Comparison of ENCODE assay signal across 22 cellular contexts in the genomic region with DNA sequence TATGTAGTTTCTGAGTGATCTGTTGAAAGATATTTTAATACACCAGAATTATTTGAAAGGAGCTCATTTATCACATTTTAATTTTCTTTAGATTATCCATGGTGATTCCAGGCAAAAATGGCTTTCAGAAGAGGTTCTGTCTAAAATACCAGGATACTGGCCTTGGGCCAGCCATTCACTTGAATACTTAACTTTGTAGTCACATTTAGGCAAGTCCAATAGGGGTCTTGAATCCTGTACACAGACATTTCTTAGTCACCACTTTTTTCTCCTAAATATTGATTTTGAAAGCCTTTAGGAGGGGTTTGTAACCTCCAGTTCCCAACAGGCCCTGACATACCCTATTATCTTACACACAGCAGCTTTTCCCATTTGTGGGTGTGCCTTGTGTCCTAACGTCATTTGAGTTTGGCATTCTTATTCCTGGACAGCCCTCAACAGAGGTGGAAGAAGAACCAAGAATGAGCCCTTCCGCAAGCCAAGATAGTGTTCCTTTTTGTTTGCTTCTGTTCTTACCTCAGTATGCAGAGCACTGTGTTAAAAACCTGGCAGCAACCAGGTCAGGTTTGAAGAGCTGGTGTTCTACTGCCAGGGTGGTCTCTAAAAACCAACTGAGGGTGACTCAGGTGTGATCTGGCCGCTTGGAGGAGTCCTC. TPM values are rescaled to one million over a fixed set of nuclear protein-coding genes. Genes with fewer than 3 reads are reported as not detected.
DNase-seq lines count a peak whose midpoint lies in the region; ATAC-seq and TF ChIP-seq lines count a peak whose summit lies in the region.
"Had no signal": no experiment of that assay in that cellular context is flagged by ENCODE, and none has a peak within 500 bp of the region (broad histone marks: within the 10 kb centered on the region; RNA-seq: fewer than 3 reads in every experiment).

No MANE protein-coding gene starts in this region.

- peak overlapping the region; percentile 34 for H3K27ac ChIP-seq in SJSA1
- H3K27ac ChIP-seq in gastrocnemius medialis = peak overlapping the region; percentile 11 to 32 (median 21)
- H3K27ac ChIP-seq: cardiac muscle cell, dorsolateral prefrontal cortex, parathyroid adenoma, skin epidermis had no signal

- TF ChIP-seq POLR2A in gastrocnemius medialis (IDR thresholded peaks at IDR 0.05) = no peak

- peaks cover 5 to 26% (median 15%) of the 10 kb centered on the region in 3 donors for H3K36me3 Mint-ChIP-seq in naive thymus-derived CD8-positive, alpha-beta T cell

- intact Hi-C loops in gastrocnemius medialis (cut with DNase I; ENCODE audit: low total_unique reads) = loop anchor here (5.0 to 10.0 kb wide), 3 partner anchors 78 to 265 kb away; partner anchors contain the start of gene CCT8

- ATAC-seq in gastrocnemius medialis = no peak
- no peak for ATAC-seq in HG02642 (IDR thresholded peaks at IDR 0.05; ENCODE audit: poor library complexity, unreplicated experiment)
- ATAC-seq in naive thymus-derived CD8-positive, alpha-beta T cell = no peak
- ATAC-seq: activated CD8-positive, alpha-beta T cell treated with anti-CD3 and anti-CD28 coated beads, Interleukin-2, amount 10 ng/mL, durations not matched to agents 7 days and 5 days; activated T-cell treated with anti-CD3 and anti-CD28 coated beads, Interleukin-2, amount 50 U/mL, for 72 hours; naive thymus-derived CD4-positive, alpha-beta T cell had no signal

- H3K4me1 ChIP-seq in SJSA1 (replicated peaks) (peaks cover 32% of the 10 kb centered on the region), gastrocnemius medialis (peaks cover 70 to 76% of the 10 kb centered on the region in 2 donors)
- H3K4me1 ChIP-seq: HAP-1, parathyroid adenoma had no signal

- no peak for TF ChIP-seq CTCF in fibroblast of mammary gland (conservative IDR thresholded peaks at IDR 0.05; ENCODE audit: control insufficient read depth, insufficient read depth, low read depth, low read length)
- no peak for TF ChIP-seq CTCF in gastrocnemius medialis (IDR thresholded peaks at IDR 0.05 in 4 of 5, conservative IDR thresholded peaks at IDR 0.05 in 1 of 5)

- no peak overlapping the region for H3K4me3 Mint-ChIP-seq in naive thymus-derived CD8-positive, alpha-beta T cell
- H3K4me3 Mint-ChIP-seq: activated B cell treated with CpG ODN at 0.5 μM for 24 hours; activated CD8-positive, alpha-beta T cell treated with anti-CD3 and anti-CD28 coated beads, Interleukin-2, amount 10 ng/mL, durations not matched to agents 7 days and 5 days; activated naive CD8-positive, alpha-beta T cell; activated T-cell treated with anti-CD3 and anti-CD28 coated beads, Interleukin-2, amount 50 U/mL, for 72 hours; naive thymus-derived CD4-positive, alpha-beta T cell had no signal

- H3K36me3 ChIP-seq in SJSA1 = no peaks in the 10 kb centered on the region
- H3K36me3 ChIP-seq in gastrocnemius medialis = no peaks in the 10 kb centered on the region
- H3K36me3 ChIP-seq: cardiac muscle cell, HAP-1 had no signal

- H3K27ac Mint-ChIP-seq in naive thymus-derived CD8-positive, alpha-beta T cell = no peak overlapping the region
- H3K27ac Mint-ChIP-seq: activated B cell treated with CpG ODN at 0.5 μM for 24 hours; activated CD8-positive, alpha-beta T cell treated with anti-CD3 and anti-CD28 coated beads, Interleukin-2, amount 10 ng/mL, durations not matched to agents 7 days and 5 days; activated naive CD8-positive, alpha-beta T cell; activated T-cell treated with anti-CD3 and anti-CD28 coated beads, Interleukin-2, amount 50 U/mL, for 72 hours; naive thymus-derived CD4-positive, alpha-beta T cell had no signal

- in situ Hi-C loops in gastrocnemius medialis (cut with MboI; ENCODE audit: low sequenced_read_pairs in 4 of 4) = loop anchor here in 1 of 4 donors (25.0 kb wide), 1 partner anchor 137 kb away; the partner anchor contains the start of gene BACH1

- H3K27me3 Mint-ChIP-seq in naive thymus-derived CD8-positive, alpha-beta T cell = peaks cover 0 to 6% (median 0%) of the 10 kb centered on the region in 5 donors
- H3K27me3 Mint-ChIP-seq: activated B cell treated with CpG ODN at 0.5 μM for 24 hours had no signal

- H3K9me3 ChIP-seq in SJSA1 (replicated peaks) (no peaks in the 10 kb centered on the region), gastrocnemius medialis (no peaks in the 10 kb centered on the region)
- H3K9me3 ChIP-seq: HAP-1 had no signal

- H3K4me1 Mint-ChIP-seq in naive thymus-derived CD8-positive, alpha-beta T cell = peaks cover 5 to 14% (median 7%) of the 10 kb centered on the region in 4 donors

- H3K27me3 ChIP-seq in SJSA1 (replicated peaks) (no peaks in the 10 kb centered on the region), gastrocnemius medialis (no peaks in the 10 kb centered on the region)
- H3K27me3 ChIP-seq: cardiac muscle cell, dorsolateral prefrontal cortex had no signal

- POLR2A ChIA-PET in naive thymus-derived CD8-positive, alpha-beta T cell (lab: Charles Lee) = no interaction called here

- no peak overlapping the region for H3K4me3 ChIP-seq in SJSA1
- H3K4me3 ChIP-seq in fibroblast of mammary gland (ENCODE audit: control insufficient read depth, low read depth, low read length) = no peak overlapping the region
- no peak overlapping the region for H3K4me3 ChIP-seq in gastrocnemius medialis
- H3K4me3 ChIP-seq: cardiac muscle cell, dorsolateral prefrontal cortex, HAP-1, skin epidermis had no signal

- peak; percentile 76 for DNase-seq in HCEC 1CT
- DNase-seq in SJSA1 (ENCODE audit: low read depth in 1 of 2, low spot score in 2 of 2) = peak; percentile 33 to 60
- peak; percentile 75 for DNase-seq in fibroblast of mammary gland (ENCODE audit: low read depth)
- no peak for DNase-seq in gastrocnemius medialis
- no peak for DNase-seq in H4 (ENCODE audit: low spot score)
- no peak for DNase-seq in naive thymus-derived CD8-positive, alpha-beta T cell
- DNase-seq: activated B cell treated with CpG ODN at 0.5 μM for 24 hours; activated CD8-positive, alpha-beta T cell treated with anti-CD3 and anti-CD28 coated beads, Interleukin-2, amount 10 ng/mL, durations not matched to agents 7 days and 5 days; activated T-cell treated with anti-CD3 and anti-CD28 coated beads, Interleukin-2, amount 50 U/mL, for 72 hours; dorsolateral prefrontal cortex; GF-D8; MM.1S; naive thymus-derived CD4-positive, alpha-beta T cell; NCI-H1694; NK-92 treated with Interleukin-12 subunit alpha and Interleukin-12 subunit beta, amount 100 ng/mL, for 24 hours; stimulated activated CD4-positive, alpha-beta T cell treated with anti-CD3 and anti-CD28 coated beads, Interleukin-4, amount 100 ng/mL, for 1 hour had no signal

- H3K9me3 Mint-ChIP-seq in naive thymus-derived CD8-positive, alpha-beta T cell = no peaks in the 10 kb centered on the region
- H3K9me3 Mint-ChIP-seq: activated B cell treated with CpG ODN at 0.5 μM for 24 hours; activated T-cell treated with anti-CD3 and anti-CD28 coated beads, Interleukin-2, amount 50 U/mL, for 72 hours; naive thymus-derived CD4-positive, alpha-beta T cell had no signal

RNA-seq across cellular contexts. Expression of gene MAP3K7CL, which starts 19.5 kb away (rescaled TPM):
- 5.3 and 11.7 TPM in 2 replicates for total RNA-seq in SJSA1 (2014; rRNA removed; shearing (Covaris generic))
- total RNA-seq in gastrocnemius medialis = 10 to 100 TPM in 2 of 4 donors, 1 to 10 TPM in 1, not detected in 1; 4.3 to 17.4 (median 15.5) TPM
- 2.9 and 4.0 TPM in 2 replicates for total RNA-seq in H4 (2014; rRNA removed; shearing (Covaris generic))
- total RNA-seq in naive thymus-derived CD8-positive, alpha-beta T cell = 10 to 100 TPM; 13.1 to 13.5 TPM
- 1 to 10 TPM; 2.6 to 6.5 (median 5.4) TPM for polyA plus RNA-seq in naive thymus-derived CD8-positive, alpha-beta T cell
- polyA plus RNA-seq: cardiac muscle cell had no signal

Comparison
In these comparisons a context has a peak if more than half of its experiments do, and no peak if none do; other contexts are left out.
1. DNase-seq: peak in HCEC 1CT (single experiment), SJSA1 (2 of 2) and fibroblast of mammary gland (single experiment); none in gastrocnemius medialis (0 of 2), H4 (single experiment) and naive thymus-derived CD8-positive, alpha-beta T cell (0 of 10).